In the genomic region with DNA sequence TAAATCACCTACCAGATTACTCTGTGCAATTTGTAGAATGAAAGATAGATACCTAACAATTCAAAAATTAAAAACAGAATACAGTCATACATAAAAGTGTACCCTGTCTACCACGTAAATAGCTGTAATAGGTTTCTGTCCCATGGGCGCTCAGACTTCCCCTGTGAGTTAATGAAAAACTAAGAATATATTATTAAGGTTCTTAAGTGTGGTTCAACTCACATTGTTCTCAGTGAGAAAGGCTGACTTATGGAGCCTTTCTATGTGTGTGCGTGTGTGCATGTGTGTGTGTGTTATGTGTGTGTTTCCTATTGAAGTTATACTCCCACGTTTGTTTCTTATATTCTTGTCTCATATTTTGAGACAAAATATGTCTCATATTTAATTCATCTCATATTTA, we compare ENCODE assay signal across 28 cellular contexts. TPM values are rescaled to one million over a fixed set of nuclear protein-coding genes. Genes with fewer than 3 reads are reported as not detected.
"Had no signal": no experiment of that assay in that cellular context is flagged by ENCODE, and none has a peak within 500 bp of the region (broad histone marks: within the 10 kb centered on the region; RNA-seq: fewer than 3 reads in every experiment).

No MANE protein-coding gene starts in this region.

- H3K9me3 ChIP-seq: adrenal gland, ascending aorta, left lung, sigmoid colon, stomach, transverse colon had no signal

- H3K36me3 Mint-ChIP-seq: immature natural killer cell, naive B cell had no signal

- DNase-seq: activated CD4-positive, alpha-beta T cell treated with anti-CD3 and anti-CD28 coated beads, Interleukin-2, amount 10 ng/mL, durations not matched to agents 7 days and 5 days; activated CD4-positive, CD25-positive, alpha-beta regulatory T cell treated with anti-CD3 and anti-CD28 coated beads, Interleukin-2, amount 50 U/mL, for 72 hours; activated T-cell treated with anti-CD3 and anti-CD28 coated beads, Interleukin-2, amount 50 U/mL, for 24 hours; adrenal gland; brain microvascular endothelial cell; central memory CD4-positive, alpha-beta T cell; dorsolateral prefrontal cortex; effector memory CD8-positive, alpha-beta T cell; foreskin melanocyte; immature natural killer cell; left lung; naive B cell; posterior cingulate gyrus; sigmoid colon; stimulated activated CD4-positive, alpha-beta T cell treated with anti-CD3 and anti-CD28 coated beads, Interleukin-15, amount 100 ng/mL, for 24 hours; stomach; transverse colon had no signal

- ATAC-seq: activated T-helper 17 cell treated with anti-CD3 and anti-CD28 coated beads, Interleukin-2, amount 50 U/mL, for 72 hours; effector memory CD8-positive, alpha-beta T cell; esophagus mucosa; left lung; stimulated activated memory B cell treated with anti-CD40 and anti-IgM and Interleukin-4, amounts not matched to agents 10 μg/mL and 1 μg/mL and 100 μg/mL, for 72 hours had no signal

- H3K9me3 Mint-ChIP-seq: activated T-cell treated with anti-CD3 and anti-CD28 coated beads, Interleukin-2, amount 50 U/mL, for 24 hours; activated T-helper 17 cell treated with anti-CD3 and anti-CD28 coated beads, Interleukin-2, amount 50 U/mL, for 72 hours; effector memory CD8-positive, alpha-beta T cell; immature natural killer cell; naive B cell; neural crest cell; stimulated activated memory B cell treated with anti-CD40 and anti-IgM and Interleukin-4, amounts not matched to agents 10 μg/mL and 1 μg/mL and 100 μg/mL, for 72 hours had no signal

- H3K27ac Mint-ChIP-seq: activated CD4-positive, alpha-beta T cell treated with anti-CD3 and anti-CD28 coated beads, Interleukin-2, amount 10 ng/mL, durations not matched to agents 7 days and 5 days; activated naive CD8-positive, alpha-beta T cell; activated T-cell treated with anti-CD3 and anti-CD28 coated beads, Interleukin-2, amount 50 U/mL, for 24 hours; activated T-helper 17 cell treated with anti-CD3 and anti-CD28 coated beads, Interleukin-2, amount 50 U/mL, for 72 hours; effector memory CD8-positive, alpha-beta T cell; immature natural killer cell; naive B cell; stimulated activated memory B cell treated with anti-CD40 and anti-IgM and Interleukin-4, amounts not matched to agents 10 μg/mL and 1 μg/mL and 100 μg/mL, for 72 hours had no signal

- H3K4me2 ChIP-seq: hepatocyte, smooth muscle cell had no signal

- H3K4me3 Mint-ChIP-seq: activated CD4-positive, alpha-beta T cell treated with anti-CD3 and anti-CD28 coated beads, Interleukin-2, amount 10 ng/mL, durations not matched to agents 7 days and 5 days; activated naive CD8-positive, alpha-beta T cell; activated T-cell treated with anti-CD3 and anti-CD28 coated beads, Interleukin-2, amount 50 U/mL, for 24 hours; activated T-helper 17 cell treated with anti-CD3 and anti-CD28 coated beads, Interleukin-2, amount 50 U/mL, for 72 hours; effector memory CD8-positive, alpha-beta T cell; immature natural killer cell; naive B cell; neural crest cell; stimulated activated memory B cell treated with anti-CD40 and anti-IgM and Interleukin-4, amounts not matched to agents 10 μg/mL and 1 μg/mL and 100 μg/mL, for 72 hours had no signal

- H3K79me2 ChIP-seq: hepatocyte had no signal

- H3K27me3 Mint-ChIP-seq: activated CD4-positive, alpha-beta T cell treated with anti-CD3 and anti-CD28 coated beads, Interleukin-2, amount 10 ng/mL, durations not matched to agents 7 days and 5 days; activated T-cell treated with anti-CD3 and anti-CD28 coated beads, Interleukin-2, amount 50 U/mL, for 24 hours; stimulated activated memory B cell treated with anti-CD40 and anti-IgM and Interleukin-4, amounts not matched to agents 10 μg/mL and 1 μg/mL and 100 μg/mL, for 72 hours had no signal

- FAIRE-seq: endothelial cell of umbilical vein, urothelium cell line had no signal

- H3K36me3 ChIP-seq: adrenal gland, ascending aorta, brain microvascular endothelial cell, left lung, sigmoid colon, stomach, transverse colon had no signal

- H3K27me3 ChIP-seq: adrenal gland, ascending aorta, brain microvascular endothelial cell, hepatocyte, left lung, sigmoid colon, stomach, transverse colon had no signal

- H3K27ac ChIP-seq: adrenal gland, ascending aorta, brain microvascular endothelial cell, dorsolateral prefrontal cortex, hepatocyte, left lung, sigmoid colon, stomach, transverse colon had no signal

- H3K4me3 ChIP-seq: adrenal gland, ascending aorta, dorsolateral prefrontal cortex, hepatocyte, left lung, lung, sigmoid colon, smooth muscle cell, stomach, transverse colon had no signal

- H2AFZ ChIP-seq: hepatocyte had no signal

- H3K4me1 ChIP-seq: adrenal gland, ascending aorta, left lung, sigmoid colon, stomach, transverse colon had no signal

- H3K4me1 Mint-ChIP-seq: activated CD4-positive, alpha-beta T cell treated with anti-CD3 and anti-CD28 coated beads, Interleukin-2, amount 10 ng/mL, durations not matched to agents 7 days and 5 days; immature natural killer cell; naive B cell; neural crest cell had no signal

RNA-seq across cellular contexts. Expression of a gene that starts 8.0 kb away (rescaled TPM):
- total RNA-seq: smooth muscle cell had no signal
